Comparison of ENCODE assay signal across 1 cellular context in the genomic region with DNA sequence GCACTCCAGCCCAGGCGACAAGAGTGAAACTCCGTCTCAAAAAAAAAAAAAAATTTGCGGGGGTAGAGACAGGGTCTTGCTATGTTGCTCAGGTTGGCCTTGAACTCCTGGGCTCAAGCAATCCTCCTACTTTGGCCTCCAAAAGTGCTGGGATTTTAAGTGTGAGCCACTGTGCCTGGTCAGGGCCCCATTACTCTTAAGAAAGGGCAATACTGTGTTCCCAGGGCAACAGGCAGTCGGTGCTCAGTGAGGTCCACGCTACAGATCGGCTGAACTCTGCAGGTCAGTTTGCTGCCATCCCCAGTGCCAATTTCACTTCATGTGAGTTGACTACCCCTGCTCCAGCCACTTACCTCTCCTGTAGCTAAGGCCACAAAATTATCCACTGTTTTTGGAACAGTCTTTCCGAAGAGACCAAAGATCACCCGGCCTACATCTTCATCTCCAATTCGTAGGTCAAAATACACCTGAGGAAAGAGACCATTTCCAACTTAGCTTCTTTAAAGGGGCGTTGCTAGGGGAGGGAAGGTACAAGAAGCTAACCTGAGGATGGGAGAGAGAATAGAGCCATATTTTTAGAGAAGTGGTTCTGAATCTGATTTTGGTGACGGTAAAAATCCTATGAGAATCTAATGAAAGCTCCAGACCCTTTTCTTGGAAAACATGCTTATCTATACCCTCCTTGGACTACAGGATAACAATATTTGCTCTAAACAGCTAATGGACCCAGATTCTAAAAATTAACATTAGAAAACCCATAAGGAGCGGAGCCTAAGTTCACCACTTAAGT.
TF ChIP-seq lines count a peak whose summit lies in the region.

No MANE protein-coding gene starts in this region.

TF ChIP-seq in endothelial cell of umbilical vein, 7 proteins besides CTCF, POLR2A, EP300 and RAD21:
- TF ChIP-seq POLR2AphosphoS5 (IDR thresholded peaks at IDR 0.05; ENCODE audit: insufficient read depth, low read depth, low read length): no peak
- TF ChIP-seq GATA2 (IDR thresholded peaks at IDR 0.05; ENCODE audit: insufficient read depth, insufficient read length, low read depth, low read length): no peak
- TF ChIP-seq MYC (IDR thresholded peaks at IDR 0.05; ENCODE audit: low read depth, low read length): no peak
- TF ChIP-seq JUN (IDR thresholded peaks at IDR 0.05; ENCODE audit: borderline replicate concordance, insufficient read depth, insufficient read length, low read depth): no peak
- no peak for TF ChIP-seq EZH2 (IDR thresholded peaks at IDR 0.05; ENCODE audit: borderline replicate concordance, low read depth, low read length, severe bottlenecking)
- TF ChIP-seq, protein P1, sequence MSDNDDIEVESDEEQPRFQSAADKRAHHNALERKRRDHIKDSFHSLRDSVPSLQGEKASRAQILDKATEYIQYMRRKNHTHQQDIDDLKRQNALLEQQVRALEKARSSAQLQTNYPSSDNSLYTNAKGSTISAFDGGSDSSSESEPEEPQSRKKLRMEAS (IDR thresholded peaks at IDR 0.05; ENCODE audit: insufficient read depth, insufficient read length): no peak
- no peak for TF ChIP-seq FOS (IDR thresholded peaks at IDR 0.05; ENCODE audit: borderline replicate concordance, insufficient read depth, low read length)
